ENCODE assay signal across 21 cellular contexts in the genomic region with DNA sequence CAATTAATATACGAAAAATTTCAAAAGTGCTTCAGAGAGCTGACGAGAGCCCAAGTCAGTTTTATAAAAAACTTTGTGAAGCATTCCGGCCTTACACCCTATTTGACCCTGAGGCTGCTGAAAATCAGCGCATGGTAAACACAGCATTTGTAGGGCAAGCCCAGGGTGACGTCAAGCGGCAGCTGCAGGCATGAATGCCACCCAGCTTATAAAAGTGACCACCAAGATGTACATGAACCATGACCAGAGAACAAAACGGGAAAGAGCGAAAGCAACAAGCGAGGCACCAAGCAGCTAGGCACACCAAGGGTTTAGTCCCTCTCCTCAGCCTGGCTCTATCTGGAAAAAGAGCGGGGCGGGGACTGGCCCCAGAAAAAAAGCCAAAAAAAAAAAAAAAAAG. TPM values are rescaled to one million over a fixed set of nuclear protein-coding genes. Genes with fewer than 3 reads are reported as not detected.
DNase-seq lines count a peak whose midpoint lies in the region; ATAC-seq and TF ChIP-seq lines count a peak whose summit lies in the region.
"Had no signal": no experiment of that assay in that cellular context is flagged by ENCODE, and none has a peak within 500 bp of the region (broad histone marks: within the 10 kb centered on the region; RNA-seq: fewer than 3 reads in every experiment).

No MANE protein-coding gene starts in this region.

- no peaks in the 10 kb centered on the region for H3K27me3 ChIP-seq in thyroid gland

- ATAC-seq in mucosa of descending colon (peak; percentile 52), GM19328 (IDR thresholded peaks at IDR 0.05; ENCODE audit: unreplicated experiment) (no peak)
- no peak for ATAC-seq in activated CD8-positive, alpha-beta T cell treated with anti-CD3 and anti-CD28 coated beads, Interleukin-2, amount 10 ng/mL, durations not matched to agents 7 days and 5 days
- ATAC-seq: foreskin keratinocyte; stimulated activated effector memory CD8-positive, alpha-beta T cell treated with anti-CD3 and anti-CD28 coated beads, Interleukin-12 subunit alpha, Interleukin-12 subunit beta, amount 100 ng/mL, for 72 hours had no signal

- intact Hi-C loops in mucosa of descending colon (cut with DNase I, micrococcal nuclease) (no loop called here), thyroid gland (cut with DNase I) (no loop called here)

- peaks cover 7% of the 10 kb centered on the region for H3K4me1 Mint-ChIP-seq in chondrocyte (ENCODE audit: low read depth)
- peaks cover 16% of the 10 kb centered on the region for H3K4me1 Mint-ChIP-seq in activated CD8-positive, alpha-beta T cell treated with anti-CD3 and anti-CD28 coated beads, Interleukin-2, amount 10 ng/mL, durations not matched to agents 7 days and 5 days (ENCODE audit: low read depth)

- CTCF ChIA-PET in activated CD8-positive, alpha-beta T cell treated with anti-CD3 and anti-CD28 coated beads, Interleukin-2, amount 10 ng/mL, durations not matched to agents 7 days and 5 days (lab: Charles Lee) = interaction anchor here (0.5 to 1.1 kb wide), 3 partner anchors 16 to 21 kb away, joined by 3 read pairs; no protein-coding TSS in a partner anchor

- H3K9me3 Mint-ChIP-seq in chondrocyte (ENCODE audit: low read depth) = no peaks in the 10 kb centered on the region
- no peaks in the 10 kb centered on the region for H3K9me3 Mint-ChIP-seq in activated CD8-positive, alpha-beta T cell treated with anti-CD3 and anti-CD28 coated beads, Interleukin-2, amount 10 ng/mL, durations not matched to agents 7 days and 5 days (ENCODE audit: insufficient read depth)
- H3K9me3 Mint-ChIP-seq: activated naive CD8-positive, alpha-beta T cell treated with anti-CD3 and anti-CD28 coated beads, Interleukin-2, amount 10 ng/mL, durations not matched to agents 7 days and 5 days; dendritic cell treated with granulocyte-macrophage colony-stimulating factor and Interleukin-4, amounts not matched to agents 40 ng/mL and 50 ng/mL, for 4 days; stimulated activated effector memory CD8-positive, alpha-beta T cell treated with anti-CD3 and anti-CD28 coated beads, Interleukin-12 subunit alpha, Interleukin-12 subunit beta, amount 100 ng/mL, for 72 hours had no signal

- no peaks in the 10 kb centered on the region for H3K36me3 ChIP-seq in mucosa of descending colon (ENCODE audit: low read depth)
- no peaks in the 10 kb centered on the region for H3K36me3 ChIP-seq in thyroid gland
- H3K36me3 ChIP-seq: tibial artery had no signal

- 19 to 28% methylated on average over 11 of the region's 11 CpGs for WGBS in thyroid gland, 2 donors

- H3K36me3 Mint-ChIP-seq in chondrocyte (ENCODE audit: low read depth) = no peaks in the 10 kb centered on the region
- no peaks in the 10 kb centered on the region for H3K36me3 Mint-ChIP-seq in activated CD8-positive, alpha-beta T cell treated with anti-CD3 and anti-CD28 coated beads, Interleukin-2, amount 10 ng/mL, durations not matched to agents 7 days and 5 days (ENCODE audit: low read depth)
- H3K36me3 Mint-ChIP-seq: activated naive CD8-positive, alpha-beta T cell treated with anti-CD3 and anti-CD28 coated beads, Interleukin-2, amount 10 ng/mL, durations not matched to agents 7 days and 5 days; stimulated activated effector memory CD8-positive, alpha-beta T cell treated with anti-CD3 and anti-CD28 coated beads, Interleukin-12 subunit alpha, Interleukin-12 subunit beta, amount 100 ng/mL, for 72 hours had no signal

- H3K4me3 Mint-ChIP-seq in chondrocyte (ENCODE audit: unreplicated experiment) = no peak overlapping the region
- H3K4me3 Mint-ChIP-seq in activated CD8-positive, alpha-beta T cell treated with anti-CD3 and anti-CD28 coated beads, Interleukin-2, amount 10 ng/mL, durations not matched to agents 7 days and 5 days = no peak overlapping the region
- H3K4me3 Mint-ChIP-seq: activated naive CD8-positive, alpha-beta T cell treated with anti-CD3 and anti-CD28 coated beads, Interleukin-2, amount 10 ng/mL, durations not matched to agents 7 days and 5 days; stimulated activated effector memory CD8-positive, alpha-beta T cell treated with anti-CD3 and anti-CD28 coated beads, Interleukin-12 subunit alpha, Interleukin-12 subunit beta, amount 100 ng/mL, for 72 hours had no signal

- TF ChIP-seq CTCF in chondrocyte (IDR thresholded peaks at IDR 0.05) (no peak), mucosa of descending colon (IDR thresholded peaks at IDR 0.05) (no peak), thyroid gland (IDR thresholded peaks at IDR 0.05) (no peak)

- peaks cover 26% of the 10 kb centered on the region for H3K27me3 Mint-ChIP-seq in chondrocyte (ENCODE audit: low read depth)
- peaks cover 10% of the 10 kb centered on the region for H3K27me3 Mint-ChIP-seq in activated CD8-positive, alpha-beta T cell treated with anti-CD3 and anti-CD28 coated beads, Interleukin-2, amount 10 ng/mL, durations not matched to agents 7 days and 5 days (ENCODE audit: low read depth)

- POLR2A ChIA-PET in activated CD8-positive, alpha-beta T cell treated with anti-CD3 and anti-CD28 coated beads, Interleukin-2, amount 10 ng/mL, durations not matched to agents 7 days and 5 days (lab: Charles Lee) = no interaction called here

- DNase-seq in NCI-H69 (lab: John Stamatoyannopoulos, UW) (peak; percentile 13), chondrocyte (ENCODE audit: low spot score) (peak; percentile 43), mucosa of descending colon (peak; percentile 36 to 51 (median 48)), thyroid gland (peak; percentile 35 to 43), CD1c-positive myeloid dendritic cell (ENCODE audit: extremely low spot score) (no peak)
- no peak for DNase-seq in activated CD8-positive, alpha-beta T cell treated with anti-CD3 and anti-CD28 coated beads, Interleukin-2, amount 10 ng/mL, durations not matched to agents 7 days and 5 days
- DNase-seq: activated CD4-positive, CD25-positive, alpha-beta regulatory T cell treated with anti-CD3 and anti-CD28 coated beads, Interleukin-2, amount 50 U/mL, for 72 hours; activated naive CD8-positive, alpha-beta T cell treated with anti-CD3 and anti-CD28 coated beads, Interleukin-2, amount 10 ng/mL, durations not matched to agents 7 days and 5 days; Caco-2; GOT3; mesendoderm; NCI-H748 treated with DMSO at 0.1 percent for 48 hours; stimulated activated CD4-positive, alpha-beta T cell treated with anti-CD3 and anti-CD28 coated beads, Interleukin-15, amount 100 ng/mL, for 24 hours had no signal

- H3K4me1 ChIP-seq in mucosa of descending colon (ENCODE audit: low read depth) = peaks cover 34% of the 10 kb centered on the region
- H3K4me1 ChIP-seq in thyroid gland = peaks cover 54 to 67% of the 10 kb centered on the region in 2 donors
- H3K4me1 ChIP-seq: foreskin keratinocyte had no signal

- H3K27ac ChIP-seq in thyroid gland = peak overlapping the region; percentile 69 to 79 (median 78)
- H3K27ac ChIP-seq: foreskin keratinocyte, tibial artery had no signal

- no peak overlapping the region for H3K27ac Mint-ChIP-seq in chondrocyte (ENCODE audit: unreplicated experiment)
- no peak overlapping the region for H3K27ac Mint-ChIP-seq in activated CD8-positive, alpha-beta T cell treated with anti-CD3 and anti-CD28 coated beads, Interleukin-2, amount 10 ng/mL, durations not matched to agents 7 days and 5 days
- H3K27ac Mint-ChIP-seq: activated naive CD8-positive, alpha-beta T cell treated with anti-CD3 and anti-CD28 coated beads, Interleukin-2, amount 10 ng/mL, durations not matched to agents 7 days and 5 days; stimulated activated effector memory CD8-positive, alpha-beta T cell treated with anti-CD3 and anti-CD28 coated beads, Interleukin-12 subunit alpha, Interleukin-12 subunit beta, amount 100 ng/mL, for 72 hours had no signal

- H3K4me3 ChIP-seq in mucosa of descending colon = no peak overlapping the region
- H3K4me3 ChIP-seq in thyroid gland (replicated peaks in 1 of 3) = no peak overlapping the region
- H3K4me3 ChIP-seq: tibial artery had no signal

- no peak for TF ChIP-seq POLR2A in thyroid gland (IDR thresholded peaks at IDR 0.05)

- H3K9me3 ChIP-seq in mucosa of descending colon = no peaks in the 10 kb centered on the region
- no peaks in the 10 kb centered on the region for H3K9me3 ChIP-seq in thyroid gland
- H3K9me3 ChIP-seq: Caco-2, tibial artery had no signal

RNA-seq across cellular contexts. Expression of gene SIGLEC11, which starts 6.0 kb away (rescaled TPM):
- total RNA-seq in chondrocyte (not detected in 3 replicates), mucosa of descending colon (1 to 10 TPM in 2 of 3 donors, under 1 TPM in 1; 0.49 to 2.0 (median 1.1) TPM), thyroid gland (1 to 10 TPM in 2 of 4 donors, under 1 TPM in 2; 0.33 to 1.7 (median 0.92) TPM)
- not detected for total RNA-seq in activated CD8-positive, alpha-beta T cell treated with anti-CD3 and anti-CD28 coated beads, Interleukin-2, amount 10 ng/mL, durations not matched to agents 7 days and 5 days
- total RNA-seq: activated CD8-positive, alpha-beta memory T cell treated with anti-CD3 and anti-CD28 coated beads for 36 hours; activated naive CD8-positive, alpha-beta T cell treated with anti-CD3 and anti-CD28 coated beads, Interleukin-2, amount 10 ng/mL, durations not matched to agents 7 days and 5 days; Caco-2; foreskin keratinocyte; kidney epithelial cell; pulmonary artery endothelial cell had no signal

RNA-seq across cellular contexts. Expression of gene NUP62, which starts 25.6 kb away (rescaled TPM):
- total RNA-seq in chondrocyte = 41.0 to 50.5 TPM (median 44.7 TPM) in 3 replicates
- 10 to 100 TPM; 34.1 to 41.0 (median 40.9) TPM for total RNA-seq in mucosa of descending colon
- 10 to 100 TPM; 27.5 to 32.3 (median 30.5) TPM for total RNA-seq in thyroid gland
- 100 to 1,000 TPM; 116 to 122 TPM for total RNA-seq in activated CD8-positive, alpha-beta T cell treated with anti-CD3 and anti-CD28 coated beads, Interleukin-2, amount 10 ng/mL, durations not matched to agents 7 days and 5 days

RNA-seq across cellular contexts. Expression of gene ATF5, which starts 25.9 kb away (rescaled TPM):
- total RNA-seq in chondrocyte (16.7 to 53.4 TPM (median 53.3 TPM) in 3 replicates), mucosa of descending colon (10 to 100 TPM; 10.7 to 25.0 (median 16.1) TPM), thyroid gland (10 to 100 TPM in 1 of 4 donors, 1 to 10 TPM in 3; 6.3 to 17.9 (median 8.0) TPM)
- total RNA-seq in activated CD8-positive, alpha-beta T cell treated with anti-CD3 and anti-CD28 coated beads, Interleukin-2, amount 10 ng/mL, durations not matched to agents 7 days and 5 days = 1 to 10 TPM; 7.1 to 9.3 TPM

RNA-seq across cellular contexts. Expression of gene IL4I1, which starts 58.2 kb away (rescaled TPM):
- total RNA-seq in chondrocyte (0.17 TPM in 1 of 3 replicates, not detected in the others), mucosa of descending colon (1 to 10 TPM; 1.2 to 1.7 (median 1.6) TPM), thyroid gland (under 1 TPM in 1 of 4 donors, not detected in 3; 0.83 TPM)
- 1 to 10 TPM; 1.2 to 1.6 TPM for total RNA-seq in activated CD8-positive, alpha-beta T cell treated with anti-CD3 and anti-CD28 coated beads, Interleukin-2, amount 10 ng/mL, durations not matched to agents 7 days and 5 days

Comparison
In these comparisons a context has a peak if more than half of its experiments do, and no peak if none do; other contexts are left out.
1. DNase-seq: peak in NCI-H69 (single experiment), chondrocyte (single experiment), mucosa of descending colon (3 of 3) and thyroid gland (2 of 2); none in CD1c-positive myeloid dendritic cell (single experiment) and activated CD8-positive, alpha-beta T cell treated with anti-CD3 and anti-CD28 coated beads, Interleukin-2, amount 10 ng/mL, durations not matched to agents 7 days and 5 days (single experiment).